In genomic region chr17:31250229-31250628, GRCh38 we compare ENCODE assay signal across 21 cellular contexts. TPM values are rescaled to one million over a fixed set of nuclear protein-coding genes. Genes with fewer than 3 reads are reported as not detected.
DNase-seq lines count a peak whose midpoint lies in the region; ATAC-seq and TF ChIP-seq lines count a peak whose summit lies in the region.
"Had no signal": no experiment of that assay in that cellular context is flagged by ENCODE, and none has a peak within 500 bp of the region (broad histone marks: within the 10 kb centered on the region; RNA-seq: fewer than 3 reads in every experiment).

No MANE protein-coding gene starts in this region.

- no peak overlapping the region for H3K4me3 Mint-ChIP-seq in chondrocyte (ENCODE audit: unreplicated experiment)
- H3K4me3 Mint-ChIP-seq: activated naive CD8-positive, alpha-beta T cell; IgD-negative memory B cell; naive B cell; stimulated activated naive CD8-positive, alpha-beta T cell treated with anti-CD3 and anti-CD28 coated beads, Interleukin-15, amount 100 ng/mL, for 72 hours had no signal

- no peaks in the 10 kb centered on the region for H3K27me3 Mint-ChIP-seq in chondrocyte (ENCODE audit: low read depth)
- H3K27me3 Mint-ChIP-seq: activated naive CD8-positive, alpha-beta T cell; IgD-negative memory B cell; naive B cell; stimulated activated naive CD8-positive, alpha-beta T cell treated with anti-CD3 and anti-CD28 coated beads, Interleukin-15, amount 100 ng/mL, for 72 hours had no signal

- DNase-seq in GM13976 (ENCODE audit: low spot score), result peak; percentile 45
- no peak for DNase-seq in chondrocyte (ENCODE audit: low spot score)
- DNase-seq in midbrain (lab: John Stamatoyannopoulos, UW), result no peak
- no peak for DNase-seq in Kasumi-1 (lab: John Stamatoyannopoulos, UW)
- no peak for DNase-seq in activated effector memory CD4-positive, alpha-beta T cell treated with Interleukin-2 at 50 U/mL for 16 hours
- DNase-seq: activated CD4-positive, CD25-positive, alpha-beta regulatory T cell treated with anti-CD3 and anti-CD28 coated beads, Interleukin-2, amount 50 U/mL, for 72 hours; Caco-2; cerebellar nuclear complex; naive B cell; NCI-H1092; NK-92 treated with Interleukin-12 subunit alpha and Interleukin-12 subunit beta, amount 100 ng/mL, for 24 hours; Right ventricle myocardium superior; stimulated activated naive CD8-positive, alpha-beta T cell treated with anti-CD3 and anti-CD28 coated beads, Interleukin-15, amount 100 ng/mL, for 72 hours had no signal

- H3K4me1 ChIP-seq in BLaER1, result peaks cover 16% of the 10 kb centered on the region
- H3K4me1 ChIP-seq: Caco-2, prostate gland had no signal

- H4K20me1 ChIP-seq in BLaER1, result no peaks in the 10 kb centered on the region

- H3K36me3 Mint-ChIP-seq in chondrocyte (ENCODE audit: low read depth), result no peaks in the 10 kb centered on the region
- H3K36me3 Mint-ChIP-seq: naive B cell had no signal

- ATAC-seq in HG03432 (IDR thresholded peaks at IDR 0.05; ENCODE audit: unreplicated experiment), result peak; percentile 45
- no peak for ATAC-seq in GM19328 (IDR thresholded peaks at IDR 0.05; ENCODE audit: unreplicated experiment)
- ATAC-seq: HCT116; stimulated activated naive CD8-positive, alpha-beta T cell treated with anti-CD3 and anti-CD28 coated beads, Interleukin-15, amount 100 ng/mL, for 72 hours had no signal

- no peaks in the 10 kb centered on the region for H3K9me3 Mint-ChIP-seq in chondrocyte (ENCODE audit: low read depth)
- H3K9me3 Mint-ChIP-seq: IgD-negative memory B cell; naive B cell; stimulated activated naive CD8-positive, alpha-beta T cell treated with anti-CD3 and anti-CD28 coated beads, Interleukin-15, amount 100 ng/mL, for 72 hours had no signal

- in situ Hi-C loops in GM13976 (cut with MboI; ENCODE audit: low sequenced_read_pairs, unreplicated experiment), result no loop called here

- peak overlapping the region; percentile 86 for H3K27ac Mint-ChIP-seq in chondrocyte (ENCODE audit: unreplicated experiment)
- H3K27ac Mint-ChIP-seq: activated naive CD8-positive, alpha-beta T cell; IgD-negative memory B cell; stimulated activated naive CD8-positive, alpha-beta T cell treated with anti-CD3 and anti-CD28 coated beads, Interleukin-15, amount 100 ng/mL, for 72 hours had no signal

- peaks cover 41% of the 10 kb centered on the region for H3K4me1 Mint-ChIP-seq in chondrocyte (ENCODE audit: low read depth)
- H3K4me1 Mint-ChIP-seq: stimulated activated naive CD8-positive, alpha-beta T cell treated with anti-CD3 and anti-CD28 coated beads, Interleukin-15, amount 100 ng/mL, for 72 hours had no signal

- peak overlapping the region; percentile 40; the same call in 1 of the 2 replicates for H3K4me2 ChIP-seq in BLaER1

- no peak for TF ChIP-seq CTCF in GM13976 (IDR thresholded peaks at IDR 0.05; ENCODE audit: borderline replicate concordance, control extremely low read depth, extremely low read depth, insufficient read depth, missing control alignments)
- TF ChIP-seq CTCF in chondrocyte (IDR thresholded peaks at IDR 0.05), result no peak

- peaks cover 31% of the 10 kb centered on the region for H3K36me3 ChIP-seq in BLaER1
- H3K36me3 ChIP-seq: prostate gland had no signal

- H3K9me3 ChIP-seq in BLaER1, result no peaks in the 10 kb centered on the region
- H3K9me3 ChIP-seq: Caco-2, prostate gland had no signal

- no peak overlapping the region for H3K27ac ChIP-seq in BLaER1
- H3K27ac ChIP-seq: prostate gland had no signal

- H3K27me3 ChIP-seq in BLaER1, result no peaks in the 10 kb centered on the region

- H3K4me3 ChIP-seq in BLaER1, result no peak overlapping the region
- H3K4me3 ChIP-seq: prostate gland had no signal

- no peak overlapping the region for H3K9ac ChIP-seq in BLaER1

RNA-seq across cellular contexts. Expression of gene OMG, which starts 46.8 kb away (rescaled TPM):
- not detected in 3 replicates for total RNA-seq in chondrocyte
- total RNA-seq: Caco-2, lower leg skin, prostate gland, Right ventricle myocardium superior had no signal
